ENCODE assay signal across 8 cellular contexts in the genomic region with DNA sequence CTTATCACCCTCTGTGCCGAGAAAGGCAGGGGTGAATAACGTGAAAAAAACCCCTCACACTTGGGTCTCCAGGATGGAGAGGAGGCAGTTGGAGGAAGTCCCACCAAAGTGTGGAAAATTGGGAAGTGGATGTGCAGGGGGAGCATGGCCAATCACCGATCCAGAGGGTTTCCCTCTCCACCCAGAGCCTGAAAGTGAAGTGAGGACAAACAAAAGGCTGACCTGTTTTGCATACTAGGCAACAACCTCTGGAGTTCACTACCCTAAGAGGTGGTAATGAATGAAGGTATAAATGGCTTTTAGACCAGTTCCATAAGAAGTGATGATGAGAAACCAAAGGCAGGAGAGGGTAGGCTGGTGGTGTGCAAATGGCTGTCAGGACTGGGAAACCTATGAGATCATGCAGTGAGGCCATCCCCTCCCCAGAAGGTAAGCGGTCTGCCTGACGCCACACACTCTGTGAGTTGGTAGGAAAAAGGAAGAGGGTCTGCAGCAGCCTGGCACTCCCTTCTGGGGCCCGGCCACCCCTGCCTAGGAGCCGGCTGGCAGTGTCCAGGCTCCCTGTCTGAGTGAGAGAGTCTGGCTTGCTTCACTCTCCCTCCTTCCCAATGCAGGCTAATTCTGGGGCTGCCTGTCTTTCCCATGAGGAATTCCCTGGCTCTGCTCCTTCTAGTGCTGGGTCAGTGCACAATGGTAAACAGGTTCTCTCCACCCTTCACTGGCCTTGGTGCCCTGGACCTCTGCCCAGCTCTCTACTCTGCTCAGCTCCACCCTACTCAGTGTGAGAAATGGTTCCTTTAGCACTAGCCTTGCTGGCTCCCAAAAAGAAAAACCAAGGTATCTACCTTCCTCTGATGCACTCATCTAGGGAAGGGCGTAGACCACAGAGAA. TPM values are rescaled to one million over a fixed set of nuclear protein-coding genes. Genes with fewer than 3 reads are reported as not detected.
DNase-seq lines count a peak whose midpoint lies in the region; ATAC-seq and TF ChIP-seq lines count a peak whose summit lies in the region.

No MANE protein-coding gene starts in this region.

- no peak overlapping the region for H3K9ac ChIP-seq in mammary epithelial cell (ENCODE audit: insufficient read depth, low read length)

- 53% methylated on average over 8 of the region's 8 CpGs for WGBS in mammary epithelial cell (ENCODE audit: low coverage, missing lambda C conversion rate)
- 37 to 39% methylated on average over 8 of the region's 8 CpGs for WGBS in lung, 2 donors

- ATAC-seq in lung (ENCODE audit: insufficient read depth, low FRiP score), result peak; percentile 30

- POLR2A ChIA-PET in activated CD4-positive, alpha-beta T cell treated with anti-CD3 and anti-CD28 coated beads, Interleukin-2, amount 10 ng/mL, durations not matched to agents 7 days and 5 days (lab: Charles Lee), result interaction anchor here (0.6 kb wide), 2 partner anchors 11 to 43 kb away, joined by 6 to 13 read pairs; no protein-coding TSS in a partner anchor

- DNase-seq in activated CD4-positive, alpha-beta T cell treated with anti-CD3 and anti-CD28 coated beads, Interleukin-2, amount 10 ng/mL, durations not matched to agents 7 days and 5 days, result no peak
- DNase-seq in activated CD4-positive, alpha-beta T cell treated with anti-CD3 and anti-CD28 coated beads, Interleukin-2, amount 50 U/mL, for 4 hours, result no peak
- peak; percentile 61 for DNase-seq in mammary epithelial cell
- peak; percentile 73 for DNase-seq in lung (ENCODE audit: low spot score)
- DNase-seq in ureter (ENCODE audit: low spot score), result peak; percentile 75
- no peak for DNase-seq in NCI-H1105 treated with DMSO at 0.1 percent for 48 hours (lab: John Stamatoyannopoulos, UW)
- no peak for DNase-seq in NCI-H2107 (lab: John Stamatoyannopoulos, UW)
- no peak for DNase-seq in DMS53 (lab: John Stamatoyannopoulos, UW)

- dilution Hi-C loops in mammary epithelial cell (cut with HindIII; ENCODE audit: low sequenced_read_pairs), result no loop called here

- peaks cover 84% of the 10 kb centered on the region for H3K79me2 ChIP-seq in mammary epithelial cell (ENCODE audit: insufficient read depth, low read length)

- H3K4me2 ChIP-seq in mammary epithelial cell (ENCODE audit: insufficient read depth, low read depth, low read length), result peak overlapping the region; percentile 54

- H3K27me3 ChIP-seq in mammary epithelial cell (ENCODE audit: insufficient read depth, low read length) (no peaks in the 10 kb centered on the region), lung (ENCODE audit: control insufficient read depth, insufficient read depth) (no peaks in the 10 kb centered on the region)

- H4K20me1 ChIP-seq in mammary epithelial cell (ENCODE audit: insufficient read depth, low read length), result no peaks in the 10 kb centered on the region

- no peaks in the 10 kb centered on the region for H3K36me3 ChIP-seq in mammary epithelial cell (ENCODE audit: insufficient read depth, low read length)
- peaks cover 0 to 4% of the 10 kb centered on the region in 2 donors for H3K36me3 ChIP-seq in lung (ENCODE audit: control insufficient read depth in 2 of 2, insufficient read depth in 2 of 2, low read length in 2 of 2)

- H3K4me1 ChIP-seq in mammary epithelial cell (ENCODE audit: insufficient read depth, low read length), result peaks cover 86% of the 10 kb centered on the region
- peaks cover 27 to 54% of the 10 kb centered on the region in 2 donors for H3K4me1 ChIP-seq in lung (ENCODE audit: control insufficient read depth in 2 of 2, insufficient read depth in 2 of 2, low read length in 2 of 2)

- no TSS peak for BruUV-seq in mammary epithelial cell (replicated peaks; lab: Mats Ljungman, UMichigan)

- H2AFZ ChIP-seq in mammary epithelial cell (ENCODE audit: low read depth, low read length), result no peak overlapping the region

- intact Hi-C loops in mammary epithelial cell (cut with micrococcal nuclease), result no loop called here

- H3K9me3 Mint-ChIP-seq in activated CD4-positive, alpha-beta T cell treated with anti-CD3 and anti-CD28 coated beads, Interleukin-2, amount 10 ng/mL, durations not matched to agents 7 days and 5 days, result no peaks in the 10 kb centered on the region

- peaks cover 70% of the 10 kb centered on the region for H3K36me3 Mint-ChIP-seq in activated CD4-positive, alpha-beta T cell treated with anti-CD3 and anti-CD28 coated beads, Interleukin-2, amount 10 ng/mL, durations not matched to agents 7 days and 5 days (ENCODE audit: low read depth)

- H3K9me3 ChIP-seq in mammary epithelial cell (replicated peaks; ENCODE audit: insufficient read depth, low read length) (no peaks in the 10 kb centered on the region), lung (ENCODE audit: control insufficient read depth in 2 of 2, insufficient read depth in 1 of 2, low read length in 1 of 2) (no peaks in the 10 kb centered on the region)

- H3K27ac ChIP-seq in mammary epithelial cell (ENCODE audit: insufficient read depth, low read depth, low read length), result peak overlapping the region; percentile 58
- peak overlapping the region; percentile 65 to 94 for H3K27ac ChIP-seq in lung (ENCODE audit: low read depth in 1 of 2, low read length in 1 of 2)

- TF ChIP-seq CTCF in mammary epithelial cell (conservative IDR thresholded peaks at IDR 0.05 in 1 of 2, IDR thresholded peaks at IDR 0.05 in 1 of 2; ENCODE audit: extremely low read depth in 1 of 2, insufficient read depth in 1 of 2, low read depth in 1 of 2, low read length in 2 of 2), result no peak
- TF ChIP-seq CTCF in lung (IDR thresholded peaks at IDR 0.05; ENCODE audit: control extremely low read depth, extremely low read depth), result no peak

- no peak overlapping the region for H3K4me3 Mint-ChIP-seq in activated CD4-positive, alpha-beta T cell treated with anti-CD3 and anti-CD28 coated beads, Interleukin-2, amount 10 ng/mL, durations not matched to agents 7 days and 5 days

- peak overlapping the region; percentile 89 for H3K27ac Mint-ChIP-seq in activated CD4-positive, alpha-beta T cell treated with anti-CD3 and anti-CD28 coated beads, Interleukin-2, amount 10 ng/mL, durations not matched to agents 7 days and 5 days

- H3K4me1 Mint-ChIP-seq in activated CD4-positive, alpha-beta T cell treated with anti-CD3 and anti-CD28 coated beads, Interleukin-2, amount 10 ng/mL, durations not matched to agents 7 days and 5 days, result peaks cover 97% of the 10 kb centered on the region

- H3K27me3 Mint-ChIP-seq in activated CD4-positive, alpha-beta T cell treated with anti-CD3 and anti-CD28 coated beads, Interleukin-2, amount 10 ng/mL, durations not matched to agents 7 days and 5 days, result no peaks in the 10 kb centered on the region

- H3K4me3 ChIP-seq in mammary epithelial cell (replicated peaks in 1 of 3; ENCODE audit: insufficient read depth in 1 of 3, low read depth in 2 of 3, low read length in 3 of 3) (no peak overlapping the region), lung (no peak overlapping the region)

- in situ Hi-C loops in mammary epithelial cell (cut with MboI; ENCODE audit: low sequenced_read_pairs in 2 of 2), result no loop called here

- CTCF ChIA-PET in activated CD4-positive, alpha-beta T cell treated with anti-CD3 and anti-CD28 coated beads, Interleukin-2, amount 10 ng/mL, durations not matched to agents 7 days and 5 days (lab: Charles Lee), result interaction anchor here (0.8 to 15.7 kb wide), 8 partner anchors 8 to 31 kb away, joined by 3 to 138 read pairs (median 4); partner anchors contain the start of genes CASTOR1 and TBC1D10A
- CTCF ChIA-PET in mammary epithelial cell (lab: Charles Lee; ENCODE audit: low non-redundant PET), result no interaction called here

RNA-seq across cellular contexts. Expression of gene TBC1D10A, which starts 15.6 kb away (rescaled TPM):
- total RNA-seq in activated CD4-positive, alpha-beta T cell treated with anti-CD3 and anti-CD28 coated beads, Interleukin-2, amount 10 ng/mL, durations not matched to agents 7 days and 5 days, result 10 to 100 TPM; 45.5 to 47.6 TPM
- 10 to 100 TPM; 25.7 to 27.5 TPM for total RNA-seq in mammary epithelial cell
- 15.3 TPM for polyA plus RNA-seq in mammary epithelial cell
- polyA minus RNA-seq in mammary epithelial cell, result 22.8 TPM
- total RNA-seq in lung, result 10 to 100 TPM; 25.9 to 36.4 TPM
- polyA plus RNA-seq in lung, result 10 to 100 TPM; 15.0 to 27.3 TPM
- 40.0 TPM for total RNA-seq in ureter

RNA-seq across cellular contexts. Expression of gene CASTOR1, which starts 21.8 kb away (rescaled TPM):
- 10 to 100 TPM; 16.7 to 20.0 TPM for total RNA-seq in activated CD4-positive, alpha-beta T cell treated with anti-CD3 and anti-CD28 coated beads, Interleukin-2, amount 10 ng/mL, durations not matched to agents 7 days and 5 days
- total RNA-seq in mammary epithelial cell, result 1 to 10 TPM; 8.7 to 9.7 TPM
- 6.3 TPM for polyA plus RNA-seq in mammary epithelial cell
- polyA minus RNA-seq in mammary epithelial cell, result 9.4 TPM
- total RNA-seq in lung, result 10 to 100 TPM; 12.6 to 26.5 TPM
- polyA plus RNA-seq in lung, result 10 to 100 TPM; 14.1 to 16.5 TPM
- total RNA-seq in ureter, result 17.5 TPM

RNA-seq across cellular contexts. Expression of gene OSM, which starts 44.5 kb away (rescaled TPM):
- total RNA-seq in activated CD4-positive, alpha-beta T cell treated with anti-CD3 and anti-CD28 coated beads, Interleukin-2, amount 10 ng/mL, durations not matched to agents 7 days and 5 days, result 10 to 100 TPM; 74.7 to 80.5 TPM
- total RNA-seq in mammary epithelial cell (not detected), lung (1 to 10 TPM; 1.8 to 3.3 TPM), ureter (0.36 TPM)
- polyA plus RNA-seq in mammary epithelial cell (not detected), lung (10 to 100 TPM in 1 of 2 donors, under 1 TPM in 1; 0.57 to 33.2 TPM)
- polyA minus RNA-seq in mammary epithelial cell, result not detected

RNA-seq across cellular contexts. Expression of gene SF3A1, which starts 45.6 kb away (rescaled TPM):
- 100 to 1,000 TPM; 247 to 279 TPM for total RNA-seq in activated CD4-positive, alpha-beta T cell treated with anti-CD3 and anti-CD28 coated beads, Interleukin-2, amount 10 ng/mL, durations not matched to agents 7 days and 5 days
- total RNA-seq in mammary epithelial cell, result 100 to 1,000 TPM in 1 of 2 donors, 10 to 100 TPM in 1; 45.0 to 163 TPM
- polyA plus RNA-seq in mammary epithelial cell, result 45.2 TPM
- polyA minus RNA-seq in mammary epithelial cell, result 645 TPM
- total RNA-seq in lung, result 100 to 1,000 TPM in 1 of 2 donors, 10 to 100 TPM in 1; 52.8 to 157 TPM
- 10 to 100 TPM; 15.8 to 37.4 TPM for polyA plus RNA-seq in lung
- 193 TPM for total RNA-seq in ureter

RNA-seq across cellular contexts. Expression of gene CCDC157, which starts 45.7 kb away (rescaled TPM):
- 1 to 10 TPM; 3.5 to 4.3 TPM for total RNA-seq in activated CD4-positive, alpha-beta T cell treated with anti-CD3 and anti-CD28 coated beads, Interleukin-2, amount 10 ng/mL, durations not matched to agents 7 days and 5 days
- total RNA-seq in mammary epithelial cell, result 1 to 10 TPM; 1.9 to 3.2 TPM
- 1.6 TPM for polyA plus RNA-seq in mammary epithelial cell
- 1.9 TPM for polyA minus RNA-seq in mammary epithelial cell
- total RNA-seq in lung, result 10 to 100 TPM; 10.9 to 11.9 TPM
- 1 to 10 TPM; 4.1 to 6.0 TPM for polyA plus RNA-seq in lung
- total RNA-seq in ureter, result 3.3 TPM

Comparison
In these comparisons a context has a peak if more than half of its experiments do, and no peak if none do; other contexts are left out.
1. DNase-seq: peak in mammary epithelial cell (single experiment), lung (single experiment) and ureter (single experiment); none in activated CD4-positive, alpha-beta T cell treated with anti-CD3 and anti-CD28 coated beads, Interleukin-2, amount 10 ng/mL, durations not matched to agents 7 days and 5 days (single experiment), activated CD4-positive, alpha-beta T cell treated with anti-CD3 and anti-CD28 coated beads, Interleukin-2, amount 50 U/mL, for 4 hours (0 of 2), NCI-H1105 treated with DMSO at 0.1 percent for 48 hours (single experiment), NCI-H2107 (single experiment) and DMS53 (single experiment).
2. RNA of gene OSM, which starts 44.5 kb away (total RNA-seq): 74.7 to 80.5 TPM in activated CD4-positive, alpha-beta T cell treated with anti-CD3 and anti-CD28 coated beads, Interleukin-2, amount 10 ng/mL, durations not matched to agents 7 days and 5 days; 1.8 to 3.3 TPM in lung, 0.36 TPM in ureter (single experiment) and not detected in mammary epithelial cell; every median in the first group is over 10 times any median in the second.